36 cellular contexts compared by ENCODE assay signal in genomic region chr12:69366796-69367195, GRCh38. TPM values are rescaled to one million over a fixed set of nuclear protein-coding genes. Genes with fewer than 3 reads are reported as not detected.
"Had no signal": no experiment of that assay in that cellular context is flagged by ENCODE, and none has a peak within 500 bp of the region (broad histone marks: within the 10 kb centered on the region; RNA-seq: fewer than 3 reads in every experiment).

No MANE protein-coding gene starts in this region.

- H3K4me3 Mint-ChIP-seq: activated B cell treated with CpG ODN at 0.5 μM for 24 hours; activated CD4-positive, alpha-beta memory T cell treated with anti-CD3 and anti-CD28 coated beads, Interleukin-2, amount 10 ng/mL, durations not matched to agents 7 days and 5 days; activated CD8-positive, alpha-beta memory T cell treated with anti-CD3 and anti-CD28 coated beads, Interleukin-2, amount 10 ng/mL, durations not matched to agents 7 days and 5 days; activated naive CD4-positive, alpha-beta T cell treated with anti-CD3 and anti-CD28 coated beads, Interleukin-2, amount 10 ng/mL, durations not matched to agents 7 days and 5 days; activated naive CD8-positive, alpha-beta T cell; activated naive CD8-positive, alpha-beta T cell treated with anti-CD3 and anti-CD28 coated beads, Interleukin-2, amount 50 U/mL, for 24 hours; brain; central memory CD8-positive, alpha-beta T cell; T-cell had no signal

- ATAC-seq: activated CD8-positive, alpha-beta memory T cell treated with anti-CD3 and anti-CD28 coated beads, Interleukin-2, amount 10 ng/mL, durations not matched to agents 7 days and 5 days; activated naive CD8-positive, alpha-beta T cell treated with anti-CD3 and anti-CD28 coated beads, Interleukin-2, amount 50 U/mL, for 24 hours; Right ventricle myocardium inferior; SK-N-SH treated with all-trans-retinoic acid at 6 μM for 48 hours; T-cell had no signal

- H3K4me1 Mint-ChIP-seq: activated B cell treated with CpG ODN at 0.5 μM for 24 hours had no signal

- H3K4me3 ChIP-seq: cardiac muscle cell, PC-9 had no signal

- H3K27me3 ChIP-seq: cardiac muscle cell had no signal

- H3K27ac ChIP-seq: cardiac muscle cell, PC-9, RWPE1 had no signal

- H3K27ac Mint-ChIP-seq: activated B cell treated with CpG ODN at 0.5 μM for 24 hours; activated CD4-positive, alpha-beta memory T cell treated with anti-CD3 and anti-CD28 coated beads, Interleukin-2, amount 10 ng/mL, durations not matched to agents 7 days and 5 days; activated CD8-positive, alpha-beta memory T cell treated with anti-CD3 and anti-CD28 coated beads, Interleukin-2, amount 10 ng/mL, durations not matched to agents 7 days and 5 days; activated naive CD4-positive, alpha-beta T cell treated with anti-CD3 and anti-CD28 coated beads, Interleukin-2, amount 10 ng/mL, durations not matched to agents 7 days and 5 days; activated naive CD8-positive, alpha-beta T cell; activated naive CD8-positive, alpha-beta T cell treated with anti-CD3 and anti-CD28 coated beads, Interleukin-2, amount 50 U/mL, for 24 hours; brain; T-cell had no signal

- H3K27me3 Mint-ChIP-seq: activated B cell treated with CpG ODN at 0.5 μM for 24 hours; activated CD4-positive, alpha-beta memory T cell treated with anti-CD3 and anti-CD28 coated beads, Interleukin-2, amount 10 ng/mL, durations not matched to agents 7 days and 5 days; activated CD8-positive, alpha-beta memory T cell treated with anti-CD3 and anti-CD28 coated beads, Interleukin-2, amount 10 ng/mL, durations not matched to agents 7 days and 5 days; activated naive CD4-positive, alpha-beta T cell treated with anti-CD3 and anti-CD28 coated beads, Interleukin-2, amount 10 ng/mL, durations not matched to agents 7 days and 5 days; activated naive CD8-positive, alpha-beta T cell; activated naive CD8-positive, alpha-beta T cell treated with anti-CD3 and anti-CD28 coated beads, Interleukin-2, amount 50 U/mL, for 24 hours; brain; central memory CD8-positive, alpha-beta T cell; T-cell had no signal

- DNase-seq: activated B cell treated with CpG ODN at 0.5 μM for 24 hours; activated CD4-positive, alpha-beta memory T cell treated with anti-CD3 and anti-CD28 coated beads, Interleukin-2, amount 10 ng/mL, durations not matched to agents 7 days and 5 days; activated CD4-positive, alpha-beta T cell treated with anti-CD3 and anti-CD28 coated beads for 4 hours; activated CD4-positive, CD25-positive, alpha-beta regulatory T cell treated with anti-CD3 and anti-CD28 coated beads, Interleukin-2, amount 50 U/mL, for 72 hours; activated CD8-positive, alpha-beta memory T cell treated with anti-CD3 and anti-CD28 coated beads for 24 hours; activated CD8-positive, alpha-beta memory T cell treated with anti-CD3 and anti-CD28 coated beads, Interleukin-2, amount 10 ng/mL, durations not matched to agents 7 days and 5 days; activated CD8-positive, alpha-beta memory T cell treated with anti-CD3 and anti-CD28 coated beads, Interleukin-2, amount 50 U/mL, for 48 hours; activated effector memory CD4-positive, alpha-beta T cell treated with Interleukin-2 at 50 U/mL for 16 hours; activated naive CD4-positive, alpha-beta T cell treated with anti-CD3 and anti-CD28 coated beads, Interleukin-2, amount 10 ng/mL, durations not matched to agents 7 days and 5 days; activated naive CD8-positive, alpha-beta T cell treated with anti-CD3 and anti-CD28 coated beads, Interleukin-2, amount 50 U/mL, for 24 hours; activated T-cell treated with anti-CD3 and anti-CD28 coated beads, Interleukin-2, amount 50 U/mL, for 48 hours; anterior cingulate cortex; Karpas-422; KBM-7; MM.1S; MV-4-11; NCI-H1092; NCI-H1436 treated with DMSO at 0.1 percent for 48 hours; NCI-H1694 treated with DMSO at 0.1 percent for 48 hours; NCI-H2029; NCI-H345; NCI-H526; NCI-H748 treated with DMSO at 0.1 percent for 48 hours; NK-92 treated with Interleukin-12 subunit alpha and Interleukin-12 subunit beta, amount 100 ng/mL, for 24 hours; PC-9; SIG-M5; T-cell; T-helper 2 cell; T-helper 9 cell had no signal

RNA-seq across cellular contexts. Expression of gene LYZ, which starts 18.6 kb away (rescaled TPM):
- total RNA-seq: PC-9 had no signal
